In genomic region chr3:150407051-150407817, GRCh38 we compare ENCODE assay signal across 8 cellular contexts. TPM values are rescaled to one million over a fixed set of nuclear protein-coding genes. Genes with fewer than 3 reads are reported as not detected.
DNase-seq lines count a peak whose midpoint lies in the region; ATAC-seq and TF ChIP-seq lines count a peak whose summit lies in the region.

No MANE protein-coding gene starts in this region.

- TSS peak; percentile 90 for BruUV-seq in A673 (replicated peaks; lab: Mats Ljungman, UMichigan)

- H3K27me3 Mint-ChIP-seq in WTC11 (ENCODE audit: low read depth) = no peaks in the 10 kb centered on the region

- H3K4me3 ChIP-seq in A673 (ENCODE audit: low read depth, low read length, poor library complexity, severe bottlenecking) = peak overlapping the region; percentile 84
- H3K4me3 ChIP-seq in foreskin fibroblast (ENCODE audit: low read depth in 1 of 2, low read length in 2 of 2) = peak overlapping the region; percentile 61 to 68
- peak overlapping the region; percentile 98 for H3K4me3 ChIP-seq in skeletal muscle satellite cell (ENCODE audit: low read length)

- CTCF ChIA-PET in A673 (lab: Charles Lee) (no interaction called here), WTC11 (lab: Charles Lee) (interaction anchor here (0.8 to 4.1 kb wide), 3 partner anchors 10 to 60 kb away, joined by 3 to 17 read pairs (median 3); no protein-coding TSS in a partner anchor)

- H3K4me1 ChIP-seq in A673 (ENCODE audit: insufficient read depth, low read length, poor library complexity, severe bottlenecking) (peaks cover 13% of the 10 kb centered on the region), skeletal muscle satellite cell (ENCODE audit: control insufficient read depth, insufficient read depth, low read length) (peaks cover 10% of the 10 kb centered on the region)

- TF ChIP-seq CTCF in A673 (conservative IDR thresholded peaks at IDR 0.05; ENCODE audit: low read depth, low read length) = no peak
- TF ChIP-seq CTCF in GM13976 (IDR thresholded peaks at IDR 0.05; ENCODE audit: borderline replicate concordance, control extremely low read depth, extremely low read depth, insufficient read depth, missing control alignments) = no peak
- no peak for TF ChIP-seq CTCF in WTC11 (IDR thresholded peaks at IDR 0.05)
- no peak for TF ChIP-seq CTCF in foreskin fibroblast (IDR thresholded peaks at IDR 0.05; ENCODE audit: low read depth, low read length)

- DNase-seq in A673 (ENCODE audit: low spot score) (no peak), GM13976 (ENCODE audit: low spot score) (peak; percentile 11), WTC11 (ENCODE audit: low spot score) (no peak), foreskin fibroblast (peak; percentile 54 to 77), UCSD-AML1 (lab: John Stamatoyannopoulos, UW; ENCODE audit: unreplicated experiment) (no peak), NCI-H2029 (lab: John Stamatoyannopoulos, UW) (no peak), NCI-H2107 (lab: John Stamatoyannopoulos, UW) (no peak)

- H3K36me3 ChIP-seq in A673 (ENCODE audit: insufficient read depth, low read length, poor library complexity, severe bottlenecking) = no peaks in the 10 kb centered on the region
- H3K36me3 ChIP-seq in skeletal muscle satellite cell (ENCODE audit: insufficient read depth, low read length) = peaks cover 17% of the 10 kb centered on the region

- no peak for ATAC-seq in WTC11

- H3K27me3 ChIP-seq in A673 (replicated peaks; ENCODE audit: insufficient read depth, low read depth, low read length, poor library complexity) (no peaks in the 10 kb centered on the region), skeletal muscle satellite cell (ENCODE audit: control insufficient read depth, insufficient read depth, low read length) (no peaks in the 10 kb centered on the region)

- H3K27ac ChIP-seq in A673 (ENCODE audit: low read depth, low read length, poor library complexity, severe bottlenecking) = peak overlapping the region; percentile 97

- H3K9ac ChIP-seq in skeletal muscle satellite cell (ENCODE audit: low read depth, low read length) = peak overlapping the region; percentile 93

- H3K4me1 Mint-ChIP-seq in WTC11 = peaks cover 39% of the 10 kb centered on the region

- H3K4me2 ChIP-seq in skeletal muscle satellite cell (ENCODE audit: low read length) = peak overlapping the region; percentile 88

- POLR2A ChIA-PET in A673 (lab: Charles Lee; ENCODE audit: low non-redundant PET) = interaction anchor here (0.6 kb wide), 1 partner anchor 142 kb away, joined by 6 read pairs; no protein-coding TSS in a partner anchor
- POLR2A ChIA-PET in WTC11 (lab: Charles Lee) = interaction anchor here (0.6 kb wide), 2 partner anchors 350 to 1268 kb away, joined by 3 to 4 read pairs; no protein-coding TSS in a partner anchor

- no peaks in the 10 kb centered on the region for H3K9me3 Mint-ChIP-seq in WTC11

- peaks cover 4% of the 10 kb centered on the region; the same call in 1 of the 2 replicates for H3K36me3 Mint-ChIP-seq in WTC11

- H3K9me3 ChIP-seq in A673 (ENCODE audit: low read depth, low read length, poor library complexity, severe bottlenecking) = no peaks in the 10 kb centered on the region
- H3K9me3 ChIP-seq in skeletal muscle satellite cell (replicated peaks; ENCODE audit: low read length) = no peaks in the 10 kb centered on the region

- H3K4me3 Mint-ChIP-seq in WTC11 = peak overlapping the region; percentile 73

- in situ Hi-C loops in GM13976 (cut with MboI; ENCODE audit: low sequenced_read_pairs, unreplicated experiment) = no loop called here

- H3K27ac Mint-ChIP-seq in WTC11 = peak overlapping the region; percentile 97

- intact Hi-C loops in A673 (cut with micrococcal nuclease; ENCODE audit: unreplicated experiment) = no loop called here

TF ChIP-seq in WTC11, 78 proteins besides CTCF, POLR2A, EP300 and RAD21:
- TF ChIP-seq ZNF281 (CRISPR knock-in tag; IDR thresholded peaks at IDR 0.05) (no peak), TP53 (CRISPR knock-in tag; IDR thresholded peaks at IDR 0.05) (no peak), ZNF121 (CRISPR knock-in tag; IDR thresholded peaks at IDR 0.05) (no peak), CREB1 (CRISPR knock-in tag; IDR thresholded peaks at IDR 0.05) (no peak)
TF ChIP-seq in WTC11: peak in this region for 0.

RNA-seq across cellular contexts. Expression of gene TSC22D2, which starts 0.9 kb away (rescaled TPM):
- total RNA-seq in A673 (2021) (28.8 and 28.9 TPM in 2 replicates), WTC11 (2021) (20.1 to 24.0 TPM (median 21.1 TPM) in 3 replicates)
- 9.1 and 10.0 TPM in 2 replicates for total RNA-seq in skeletal muscle satellite cell (2012; rRNA removed)

Comparison
In these comparisons a context has a peak if more than half of its experiments do, and no peak if none do; other contexts are left out.
1. DNase-seq: peak in GM13976 (single experiment) and foreskin fibroblast (2 of 2); none in A673 (single experiment), WTC11 (single experiment), UCSD-AML1 (single experiment), NCI-H2029 (single experiment) and NCI-H2107 (single experiment).
2. Peak in every context shown above with its lines, with median percentiles within 50 percentile points of each other: H3K4me3 ChIP-seq.